Comparison of ENCODE assay signal across 1 cellular context in the genomic region with DNA sequence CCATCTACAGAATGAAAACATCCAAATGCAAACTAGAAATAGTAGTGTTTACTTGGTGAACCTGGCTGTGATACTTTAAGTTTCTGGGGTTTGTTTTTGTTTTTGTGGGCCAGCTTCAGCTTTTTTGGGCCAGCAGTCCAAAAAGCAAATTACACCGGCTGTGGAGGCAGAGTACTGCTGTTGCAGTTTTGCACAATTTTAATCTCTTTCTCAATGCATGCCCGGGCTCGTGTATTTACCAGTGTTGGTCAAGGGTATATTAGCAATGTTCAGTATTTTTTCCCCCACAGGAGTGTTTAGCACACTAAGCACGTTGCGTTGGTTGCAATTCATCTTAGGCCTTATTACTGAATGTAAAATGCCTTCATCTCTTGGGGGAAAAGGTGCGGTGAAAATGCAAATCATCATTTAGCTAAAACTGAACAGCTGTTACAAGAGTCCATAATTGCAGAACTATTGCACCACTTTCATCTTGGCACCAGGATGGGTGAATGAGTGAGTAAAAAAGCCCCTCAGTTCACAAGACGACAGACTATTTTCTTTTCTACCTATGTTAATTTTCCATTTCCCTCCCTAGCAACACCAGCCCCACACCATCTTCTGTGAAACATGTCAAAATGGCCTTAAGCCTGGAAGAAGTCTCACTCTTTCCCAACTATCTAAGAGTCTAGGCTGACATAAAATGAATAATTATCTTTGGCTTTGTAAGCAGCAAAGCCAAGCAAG.
TF ChIP-seq lines count a peak whose summit lies in the region.

No MANE protein-coding gene starts in this region.

TF ChIP-seq in HepG2, 621 proteins besides CTCF, POLR2A, EP300 and RAD21:
- TF ChIP-seq, protein P1, sequence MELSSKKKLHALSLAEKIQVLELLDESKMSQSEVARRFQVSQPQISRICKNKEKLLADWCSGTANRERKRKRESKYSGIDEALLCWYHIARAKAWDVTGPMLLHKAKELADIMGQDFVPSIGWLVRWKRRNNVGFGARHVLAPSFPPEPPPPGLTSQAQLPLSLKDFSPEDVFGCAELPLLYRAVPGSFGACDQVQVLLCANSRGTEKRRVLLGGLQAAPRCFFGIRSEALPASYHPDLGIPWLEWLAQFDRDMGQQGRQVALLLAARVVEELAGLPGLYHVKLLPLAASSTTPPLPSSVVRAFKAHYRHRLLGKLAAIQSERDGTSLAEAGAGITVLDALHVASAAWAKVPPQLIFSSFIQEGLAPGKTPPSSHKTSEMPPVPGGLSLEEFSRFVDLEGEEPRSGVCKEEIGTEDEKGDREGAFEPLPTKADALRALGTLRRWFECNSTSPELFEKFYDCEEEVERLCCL (CRISPR knock-in tag; IDR thresholded peaks at IDR 0.05; ENCODE audit: borderline replicate concordance) = no peak
